8 cellular contexts compared by ENCODE assay signal in genomic region chr6:158632538-158633119, GRCh38. TPM values are rescaled to one million over a fixed set of nuclear protein-coding genes. Genes with fewer than 3 reads are reported as not detected.
DNase-seq lines count a peak whose midpoint lies in the region; ATAC-seq, FAIRE-seq and TF ChIP-seq lines count a peak whose summit lies in the region.
"Not testable (repeated sequence)": the region's sequence is repeated elsewhere in the genome, so short reads cannot be mapped to it uniquely, and the experiment has no call there.

No MANE protein-coding gene starts in this region.

- peaks cover 22 to 25% of the 10 kb centered on the region in 2 experiments for H3K36me3 ChIP-seq in keratinocyte (ENCODE audit: control insufficient read depth in 2 of 2, extremely low read depth in 1 of 2, insufficient read depth in 2 of 2, low read length in 2 of 2)
- not testable (repeated sequence) for H3K36me3 ChIP-seq in uterus

- not testable (repeated sequence) for TF ChIP-seq POLR2A in uterus (IDR thresholded peaks at IDR 0.05)

- not testable (repeated sequence) for H3K27me3 ChIP-seq in keratinocyte (ENCODE audit: control insufficient read depth, extremely low read depth, insufficient read depth, low read length); uterus

- H3K4me2 ChIP-seq in keratinocyte (ENCODE audit: control insufficient read depth, extremely low read depth, insufficient read depth, low read depth, low read length) = not testable (repeated sequence)

- not testable (repeated sequence) for DNase-seq in HFFc6; activated CD4-positive, alpha-beta memory T cell treated with anti-CD3 and anti-CD28 coated beads for 36 hours; activated naive CD8-positive, alpha-beta T cell treated with anti-CD3 and anti-CD28 coated beads, Interleukin-2, amount 10 ng/mL, durations not matched to agents 7 days and 5 days; effector memory CD8-positive, alpha-beta T cell; keratinocyte (ENCODE audit: low read depth, low spot score); natural killer cell treated with Interleukin-12 subunit alpha and Interleukin-12 subunit beta and Interleukin-15 and Interleukin-18, amount 100 ng/mL, for 72 hours (ENCODE audit: low spot score); stimulated activated effector memory CD8-positive, alpha-beta T cell treated with anti-CD3 and anti-CD28 coated beads, Interleukin-12 subunit alpha, Interleukin-12 subunit beta, amount 100 ng/mL, for 72 hours (ENCODE audit: low spot score in 2 of 2); uterus

- not testable (repeated sequence) for H3K9me3 ChIP-seq in keratinocyte (ENCODE audit: control insufficient read depth, low read depth, low read length); uterus

- H3K27ac ChIP-seq in keratinocyte (ENCODE audit: control insufficient read depth, insufficient read depth, low read length) (peak overlapping the region; percentile 12), uterus (peak overlapping the region; percentile 68 to 74)

- intact Hi-C loops in activated CD4-positive, alpha-beta memory T cell treated with anti-CD3 and anti-CD28 coated beads for 36 hours (cut with micrococcal nuclease); uterus (cut with DNase I; ENCODE audit: low total_unique reads): not testable (repeated sequence)

- POLR2A ChIA-PET in activated CD4-positive, alpha-beta memory T cell treated with anti-CD3 and anti-CD28 coated beads for 36 hours (lab: Charles Lee) = not testable (repeated sequence)
- POLR2A ChIA-PET in activated naive CD8-positive, alpha-beta T cell treated with anti-CD3 and anti-CD28 coated beads, Interleukin-2, amount 10 ng/mL, durations not matched to agents 7 days and 5 days (lab: Charles Lee) = interaction anchor here (4.0 kb wide), 1 partner anchor 11 kb away, joined by 19 read pairs; the partner anchor contains the start of gene DYNLT1

- TF ChIP-seq CTCF in HFFc6 (IDR thresholded peaks at IDR 0.05); keratinocyte (optimal IDR thresholded peaks at IDR 0.05 in 1 of 3, IDR thresholded peaks at IDR 0.05 in 1 of 3, conservative IDR thresholded peaks at IDR 0.05 in 1 of 3; ENCODE audit: extremely low read depth in 1 of 3, insufficient read depth in 2 of 3, low read length in 3 of 3); uterus (IDR thresholded peaks at IDR 0.05): not testable (repeated sequence)

- not testable (repeated sequence) for H3K9me1 ChIP-seq in keratinocyte (ENCODE audit: control insufficient read depth, extremely low read depth, insufficient read depth, low read length)

- not testable (repeated sequence) for H3K9ac ChIP-seq in keratinocyte (ENCODE audit: control insufficient read depth, extremely low read depth, insufficient read depth, low read length)

- H3K4me3 ChIP-seq in keratinocyte (ENCODE audit: control insufficient read depth in 2 of 3, extremely low read depth in 1 of 3, insufficient read depth in 2 of 3, low read depth in 1 of 3, low read length in 3 of 3); uterus: not testable (repeated sequence)

- not testable (repeated sequence) for H4K20me1 ChIP-seq in keratinocyte (ENCODE audit: control insufficient read depth, extremely low read depth, insufficient read depth, low read length)

- H3K4me1 Mint-ChIP-seq in HFFc6 (ENCODE audit: low read depth) = peaks cover 28% of the 10 kb centered on the region
- peaks cover 61% of the 10 kb centered on the region for H3K4me1 Mint-ChIP-seq in activated CD4-positive, alpha-beta memory T cell treated with anti-CD3 and anti-CD28 coated beads for 36 hours (ENCODE audit: low read depth)
- H3K4me1 Mint-ChIP-seq in activated naive CD8-positive, alpha-beta T cell treated with anti-CD3 and anti-CD28 coated beads, Interleukin-2, amount 10 ng/mL, durations not matched to agents 7 days and 5 days = peaks cover 39% of the 10 kb centered on the region
- peaks cover 19 to 49% of the 10 kb centered on the region in 2 donors for H3K4me1 Mint-ChIP-seq in effector memory CD8-positive, alpha-beta T cell (ENCODE audit: low read depth in 2 of 2)
- peaks cover 50 to 55% of the 10 kb centered on the region in 2 donors for H3K4me1 Mint-ChIP-seq in natural killer cell treated with Interleukin-12 subunit alpha and Interleukin-12 subunit beta and Interleukin-15 and Interleukin-18, amount 100 ng/mL, for 72 hours (ENCODE audit: low read depth in 2 of 2)
- peaks cover 59% of the 10 kb centered on the region for H3K4me1 Mint-ChIP-seq in stimulated activated effector memory CD8-positive, alpha-beta T cell treated with anti-CD3 and anti-CD28 coated beads, Interleukin-12 subunit alpha, Interleukin-12 subunit beta, amount 100 ng/mL, for 72 hours

- peaks cover 53% of the 10 kb centered on the region for H3K36me3 Mint-ChIP-seq in HFFc6 (ENCODE audit: low read depth)
- peaks cover 64% of the 10 kb centered on the region for H3K36me3 Mint-ChIP-seq in activated CD4-positive, alpha-beta memory T cell treated with anti-CD3 and anti-CD28 coated beads for 36 hours
- peaks cover 34% of the 10 kb centered on the region for H3K36me3 Mint-ChIP-seq in activated naive CD8-positive, alpha-beta T cell treated with anti-CD3 and anti-CD28 coated beads, Interleukin-2, amount 10 ng/mL, durations not matched to agents 7 days and 5 days
- H3K36me3 Mint-ChIP-seq in effector memory CD8-positive, alpha-beta T cell (ENCODE audit: insufficient read depth) = peaks cover 74% of the 10 kb centered on the region
- H3K36me3 Mint-ChIP-seq in natural killer cell treated with Interleukin-12 subunit alpha and Interleukin-12 subunit beta and Interleukin-15 and Interleukin-18, amount 100 ng/mL, for 72 hours = peaks cover 32% of the 10 kb centered on the region
- peaks cover 93% of the 10 kb centered on the region for H3K36me3 Mint-ChIP-seq in stimulated activated effector memory CD8-positive, alpha-beta T cell treated with anti-CD3 and anti-CD28 coated beads, Interleukin-12 subunit alpha, Interleukin-12 subunit beta, amount 100 ng/mL, for 72 hours

- H3K9me3 Mint-ChIP-seq in HFFc6; activated CD4-positive, alpha-beta memory T cell treated with anti-CD3 and anti-CD28 coated beads for 36 hours; activated naive CD8-positive, alpha-beta T cell treated with anti-CD3 and anti-CD28 coated beads, Interleukin-2, amount 10 ng/mL, durations not matched to agents 7 days and 5 days; effector memory CD8-positive, alpha-beta T cell; natural killer cell treated with Interleukin-12 subunit alpha and Interleukin-12 subunit beta and Interleukin-15 and Interleukin-18, amount 100 ng/mL, for 72 hours; stimulated activated effector memory CD8-positive, alpha-beta T cell treated with anti-CD3 and anti-CD28 coated beads, Interleukin-12 subunit alpha, Interleukin-12 subunit beta, amount 100 ng/mL, for 72 hours: not testable (repeated sequence)

- H2AFZ ChIP-seq in keratinocyte (ENCODE audit: control insufficient read depth, low read length) = not testable (repeated sequence)

- CTCF ChIA-PET in activated CD4-positive, alpha-beta memory T cell treated with anti-CD3 and anti-CD28 coated beads for 36 hours (lab: Charles Lee) = interaction anchor here (0.6 to 0.8 kb wide), 2 partner anchors 28 to 59 kb away, joined by 3 to 5 read pairs; no protein-coding TSS in a partner anchor

- dilution Hi-C loops in keratinocyte (cut with MboI; ENCODE audit: extremely low pct_ligation_motif_present, low sequenced_read_pairs) = not testable (repeated sequence)

- not testable (repeated sequence) for H3K27me3 Mint-ChIP-seq in HFFc6 (ENCODE audit: insufficient read depth); activated CD4-positive, alpha-beta memory T cell treated with anti-CD3 and anti-CD28 coated beads for 36 hours; activated naive CD8-positive, alpha-beta T cell treated with anti-CD3 and anti-CD28 coated beads, Interleukin-2, amount 10 ng/mL, durations not matched to agents 7 days and 5 days; effector memory CD8-positive, alpha-beta T cell; natural killer cell treated with Interleukin-12 subunit alpha and Interleukin-12 subunit beta and Interleukin-15 and Interleukin-18, amount 100 ng/mL, for 72 hours

- not testable (repeated sequence) for FAIRE-seq in keratinocyte (lab: Jason Lieb, UNC)

- H3K4me3 Mint-ChIP-seq in HFFc6 = peak overlapping the region; percentile 76; the same call in 1 of the 2 replicates
- H3K4me3 Mint-ChIP-seq in activated CD4-positive, alpha-beta memory T cell treated with anti-CD3 and anti-CD28 coated beads for 36 hours; activated naive CD8-positive, alpha-beta T cell treated with anti-CD3 and anti-CD28 coated beads, Interleukin-2, amount 10 ng/mL, durations not matched to agents 7 days and 5 days; effector memory CD8-positive, alpha-beta T cell; natural killer cell treated with Interleukin-12 subunit alpha and Interleukin-12 subunit beta and Interleukin-15 and Interleukin-18, amount 100 ng/mL, for 72 hours; stimulated activated effector memory CD8-positive, alpha-beta T cell treated with anti-CD3 and anti-CD28 coated beads, Interleukin-12 subunit alpha, Interleukin-12 subunit beta, amount 100 ng/mL, for 72 hours: not testable (repeated sequence)

- ATAC-seq in activated naive CD8-positive, alpha-beta T cell treated with anti-CD3 and anti-CD28 coated beads, Interleukin-2, amount 10 ng/mL, durations not matched to agents 7 days and 5 days (ENCODE audit: low read depth); effector memory CD8-positive, alpha-beta T cell (replicated peaks); natural killer cell treated with Interleukin-12 subunit alpha and Interleukin-12 subunit beta and Interleukin-15 and Interleukin-18, amount 100 ng/mL, for 72 hours; stimulated activated effector memory CD8-positive, alpha-beta T cell treated with anti-CD3 and anti-CD28 coated beads, Interleukin-12 subunit alpha, Interleukin-12 subunit beta, amount 100 ng/mL, for 72 hours: not testable (repeated sequence)

- H3K27ac Mint-ChIP-seq in HFFc6 = peak overlapping the region; percentile 87
- H3K27ac Mint-ChIP-seq in activated CD4-positive, alpha-beta memory T cell treated with anti-CD3 and anti-CD28 coated beads for 36 hours = peak overlapping the region; percentile 81
- H3K27ac Mint-ChIP-seq in activated naive CD8-positive, alpha-beta T cell treated with anti-CD3 and anti-CD28 coated beads, Interleukin-2, amount 10 ng/mL, durations not matched to agents 7 days and 5 days = peak overlapping the region; percentile 5
- H3K27ac Mint-ChIP-seq in effector memory CD8-positive, alpha-beta T cell = peak overlapping the region; percentile 39 to 91
- peak overlapping the region; percentile 72 to 84 for H3K27ac Mint-ChIP-seq in natural killer cell treated with Interleukin-12 subunit alpha and Interleukin-12 subunit beta and Interleukin-15 and Interleukin-18, amount 100 ng/mL, for 72 hours
- H3K27ac Mint-ChIP-seq in stimulated activated effector memory CD8-positive, alpha-beta T cell treated with anti-CD3 and anti-CD28 coated beads, Interleukin-12 subunit alpha, Interleukin-12 subunit beta, amount 100 ng/mL, for 72 hours = peak overlapping the region; percentile 84

- not testable (repeated sequence) for H3K79me2 ChIP-seq in keratinocyte (ENCODE audit: control insufficient read depth, insufficient read depth, low read length)

- H3K4me1 ChIP-seq in keratinocyte (ENCODE audit: control insufficient read depth, extremely low read depth, insufficient read depth, low read length) = peaks cover 11% of the 10 kb centered on the region
- H3K4me1 ChIP-seq in uterus = not testable (repeated sequence)

RNA-seq across cellular contexts. Expression of gene DYNLT1, which starts 11.9 kb away (rescaled TPM):
- 100 to 1,000 TPM; 163 to 185 (median 170) TPM for total RNA-seq in HFFc6 (2021; fragmentation: NEBNext Ultra II Directional; extraction: Animal tissue kit (Norgen Biotek cat#: 25700))
- total RNA-seq in activated CD4-positive, alpha-beta memory T cell treated with anti-CD3 and anti-CD28 coated beads for 36 hours = 100 to 1,000 TPM; 117 to 120 TPM
- total RNA-seq in activated naive CD8-positive, alpha-beta T cell treated with anti-CD3 and anti-CD28 coated beads, Interleukin-2, amount 10 ng/mL, durations not matched to agents 7 days and 5 days = 100 to 1,000 TPM in 1 of 2 experiments, 10 to 100 TPM in 1; 99.9 to 102 TPM
- 234 to 366 TPM (median 354 TPM) in 3 replicates for polyA plus RNA-seq in keratinocyte
- polyA plus RNA-seq in keratinocyte (2011; ENCODE audit: low read depth) = 110 TPM
- 292 and 484 TPM in 2 replicates for polyA plus RNA-seq in keratinocyte (2011; cell fraction: cytosol; rRNA removed)
- 155 and 183 TPM in 2 replicates for polyA plus RNA-seq in keratinocyte (2011; cell fraction: nucleus; rRNA removed)
- 167 and 223 TPM in 2 replicates for polyA plus RNA-seq in keratinocyte (2012; ENCODE audit: low replicate concordance)
- 125 to 166 TPM (median 156 TPM) in 3 replicates for polyA minus RNA-seq in keratinocyte
- 78.5 TPM for polyA minus RNA-seq in keratinocyte (2011; cell fraction: cytosol; rRNA and poly(A)+ RNA removed)
- 18.9 and 29.7 TPM in 2 replicates for polyA minus RNA-seq in keratinocyte (2011; cell fraction: nucleus; rRNA and poly(A)+ RNA removed)
- total RNA-seq in natural killer cell treated with Interleukin-12 subunit alpha and Interleukin-12 subunit beta and Interleukin-15 and Interleukin-18, amount 100 ng/mL, for 72 hours = 100 to 1,000 TPM; 117 to 157 TPM
- total RNA-seq in uterus = 100 to 1,000 TPM in 3 of 4 donors, 10 to 100 TPM in 1; 68.2 to 134 (median 114) TPM

RNA-seq across cellular contexts. Expression of gene SYTL3, which starts 17.2 kb away (rescaled TPM):
- 1 to 10 TPM; 3.1 to 5.7 (median 3.9) TPM for total RNA-seq in HFFc6 (2021; fragmentation: NEBNext Ultra II Directional; extraction: Animal tissue kit (Norgen Biotek cat#: 25700))
- total RNA-seq in activated CD4-positive, alpha-beta memory T cell treated with anti-CD3 and anti-CD28 coated beads for 36 hours = 100 to 1,000 TPM; 181 to 186 TPM
- total RNA-seq in activated naive CD8-positive, alpha-beta T cell treated with anti-CD3 and anti-CD28 coated beads, Interleukin-2, amount 10 ng/mL, durations not matched to agents 7 days and 5 days = 10 to 100 TPM; 65.3 to 71.7 TPM
- 0.93 to 1.9 TPM (median 1.4 TPM) in 3 replicates for polyA plus RNA-seq in keratinocyte
- polyA plus RNA-seq in keratinocyte (2011; ENCODE audit: low read depth) = 1.0 TPM
- 1.1 TPM in 2 replicates for polyA plus RNA-seq in keratinocyte (2011; cell fraction: cytosol; rRNA removed)
- polyA plus RNA-seq in keratinocyte (2011; cell fraction: nucleus; rRNA removed) = 1.4 and 1.8 TPM in 2 replicates
- 1.3 and 1.8 TPM in 2 replicates for polyA plus RNA-seq in keratinocyte (2012; ENCODE audit: low replicate concordance)
- 0.33 to 1.0 TPM (median 0.49 TPM) in 3 replicates for polyA minus RNA-seq in keratinocyte
- polyA minus RNA-seq in keratinocyte (2011; cell fraction: cytosol; rRNA and poly(A)+ RNA removed) = 1.2 TPM
- 0.54 and 0.63 TPM in 2 replicates for polyA minus RNA-seq in keratinocyte (2011; cell fraction: nucleus; rRNA and poly(A)+ RNA removed)
- total RNA-seq in natural killer cell treated with Interleukin-12 subunit alpha and Interleukin-12 subunit beta and Interleukin-15 and Interleukin-18, amount 100 ng/mL, for 72 hours = 100 to 1,000 TPM; 199 to 246 TPM
- 10 to 100 TPM in 1 of 4 donors, 1 to 10 TPM in 2, under 1 TPM in 1; 0.51 to 12.4 (median 3.3) TPM for total RNA-seq in uterus

Comparison
In these comparisons a context has a peak if more than half of its experiments do, and no peak if none do; other contexts are left out.
1. H3K27ac Mint-ChIP-seq: peak in every context shown above with its lines; median percentile 87 in HFFc6; 84 in stimulated activated effector memory CD8-positive, alpha-beta T cell treated with anti-CD3 and anti-CD28 coated beads, Interleukin-12 subunit alpha, Interleukin-12 subunit beta, amount 100 ng/mL, for 72 hours; 81 in activated CD4-positive, alpha-beta memory T cell treated with anti-CD3 and anti-CD28 coated beads for 36 hours; 78 in natural killer cell treated with Interleukin-12 subunit alpha and Interleukin-12 subunit beta and Interleukin-15 and Interleukin-18, amount 100 ng/mL, for 72 hours; 65 in effector memory CD8-positive, alpha-beta T cell; 5 in activated naive CD8-positive, alpha-beta T cell treated with anti-CD3 and anti-CD28 coated beads, Interleukin-2, amount 10 ng/mL, durations not matched to agents 7 days and 5 days.
2. RNA of gene SYTL3, which starts 17.2 kb away (total RNA-seq): 199 to 246 TPM in natural killer cell treated with Interleukin-12 subunit alpha and Interleukin-12 subunit beta and Interleukin-15 and Interleukin-18, amount 100 ng/mL, for 72 hours, 181 to 186 TPM in activated CD4-positive, alpha-beta memory T cell treated with anti-CD3 and anti-CD28 coated beads for 36 hours and 65.3 to 71.7 TPM in activated naive CD8-positive, alpha-beta T cell treated with anti-CD3 and anti-CD28 coated beads, Interleukin-2, amount 10 ng/mL, durations not matched to agents 7 days and 5 days; 3.1 to 5.7 TPM in HFFc6 and 0.51 to 12.4 TPM in uterus; every median in the first group is over 4 times any median in the second.